In genomic region chr18:32019944-32020625, GRCh38 we compare ENCODE assay signal across 8 cellular contexts. TPM values are rescaled to one million over a fixed set of nuclear protein-coding genes. Genes with fewer than 3 reads are reported as not detected.
DNase-seq lines count a peak whose midpoint lies in the region; FAIRE-seq and TF ChIP-seq lines count a peak whose summit lies in the region.
"Not testable (repeated sequence)": the region's sequence is repeated elsewhere in the genome, so short reads cannot be mapped to it uniquely, and the experiment has no call there.

No MANE protein-coding gene starts in this region.

- H3K4me1 Mint-ChIP-seq in Calu3 (ENCODE audit: low read depth, unreplicated experiment): peaks cover 15% of the 10 kb centered on the region
- peaks cover 16% of the 10 kb centered on the region for H3K4me1 Mint-ChIP-seq in mesothelial cell of epicardium

- peak overlapping the region; percentile 92 for H3K4me3 Mint-ChIP-seq in Calu3 (ENCODE audit: low read depth, unreplicated experiment)
- peak overlapping the region; percentile 81 for H3K4me3 Mint-ChIP-seq in mesothelial cell of epicardium

- not testable (repeated sequence) for H3K4me1 ChIP-seq in small intestine (ENCODE audit: control insufficient read depth in 2 of 2, insufficient read depth in 1 of 2, low read depth in 1 of 2, low read length in 1 of 2)
- H3K4me1 ChIP-seq in stomach smooth muscle (ENCODE audit: control insufficient read depth, insufficient read depth, low read length): peaks cover 15% of the 10 kb centered on the region

- not testable (repeated sequence) for TF ChIP-seq CTCF in Calu3 (IDR thresholded peaks at IDR 0.05; ENCODE audit: unreplicated experiment); epithelial cell of esophagus (IDR thresholded peaks at IDR 0.05; ENCODE audit: insufficient read depth, low read depth, low read length, missing control alignments); mesothelial cell of epicardium (IDR thresholded peaks at IDR 0.05; ENCODE audit: unreplicated experiment)

- 16 to 36% (median 20%) methylated on average over 14 of the region's 14 CpGs for WGBS in small intestine, 3 donors

- CTCF ChIA-PET in Calu3 (lab: Charles Lee): interaction anchor here (0.7 kb wide), 1 partner anchor 72 kb away, joined by 3 read pairs; no protein-coding TSS in a partner anchor

- BruUV-seq in Calu3 (replicated peaks; lab: Mats Ljungman, UMichigan): not testable (repeated sequence)

- not testable (repeated sequence) for H3K9me3 ChIP-seq in small intestine (ENCODE audit: control insufficient read depth, low read depth); stomach smooth muscle (ENCODE audit: control insufficient read depth in 2 of 2, low read length in 2 of 2)

- H3K27me3 Mint-ChIP-seq in Calu3 (ENCODE audit: unreplicated experiment) (peaks cover 17% of the 10 kb centered on the region), mesothelial cell of epicardium (ENCODE audit: low read depth) (peaks cover 43% of the 10 kb centered on the region)

- H3K36me3 Mint-ChIP-seq in Calu3 (ENCODE audit: insufficient read depth, unreplicated experiment): peaks cover 14% of the 10 kb centered on the region
- H3K36me3 Mint-ChIP-seq in mesothelial cell of epicardium: not testable (repeated sequence)

- H3K27ac Mint-ChIP-seq in Calu3 (ENCODE audit: unreplicated experiment); mesothelial cell of epicardium: not testable (repeated sequence)

- H3K9me3 Mint-ChIP-seq in Calu3 (ENCODE audit: low read depth, unreplicated experiment); mesothelial cell of epicardium: not testable (repeated sequence)

- not testable (repeated sequence) for DNase-seq in Calu3; epithelial cell of esophagus (ENCODE audit: low read depth); mesothelial cell of epicardium (ENCODE audit: low spot score in 2 of 2, unreplicated experiment in 2 of 2); small intestine
- DNase-seq in NCI-H510A (lab: John Stamatoyannopoulos, UW): peak; percentile 14
- peak; percentile 42 to 45 for DNase-seq in activated CD4-positive, alpha-beta T cell treated with anti-CD3 and anti-CD28 coated beads, Interleukin-2, amount 50 U/mL, for 4 hours
- DNase-seq in activated naive CD4-positive, alpha-beta T cell treated with anti-CD3 and anti-CD28 coated beads, Interleukin-2, amount 50 U/mL, for 16 hours: peak; percentile 37

- not testable (repeated sequence) for H3K36me3 ChIP-seq in small intestine (ENCODE audit: control insufficient read depth in 2 of 2, insufficient read depth in 2 of 2, low read length in 2 of 2); stomach smooth muscle (ENCODE audit: control insufficient read depth in 2 of 2, insufficient read depth in 2 of 2, low read length in 2 of 2)

- intact Hi-C loops in Calu3 (cut with micrococcal nuclease; ENCODE audit: unreplicated experiment): loop anchor here (1.0 kb wide), 1 partner anchor 52 kb away; no protein-coding TSS in a partner anchor

- peak overlapping the region; percentile 89 to 98 for H3K27ac ChIP-seq in small intestine (ENCODE audit: low read depth in 1 of 2, low read length in 1 of 2)
- not testable (repeated sequence) for H3K27ac ChIP-seq in stomach smooth muscle (ENCODE audit: low read length)

- not testable (repeated sequence) for FAIRE-seq in small intestine (lab: Jason Lieb, UNC)

- H3K27me3 ChIP-seq in small intestine (ENCODE audit: control insufficient read depth in 2 of 2, insufficient read depth in 2 of 2, low read length in 2 of 2); stomach smooth muscle (ENCODE audit: control insufficient read depth in 1 of 2, insufficient read depth in 2 of 2, low read length in 2 of 2): not testable (repeated sequence)

- not testable (repeated sequence) for H3K9ac ChIP-seq in stomach smooth muscle (ENCODE audit: low read length in 2 of 2)

- H3K4me3 ChIP-seq in epithelial cell of esophagus (ENCODE audit: low read length) (peak overlapping the region; percentile 62), small intestine (ENCODE audit: low read depth in 1 of 2, low read length in 2 of 2) (peak overlapping the region in 1 of 2 donors; percentile 71), stomach smooth muscle (ENCODE audit: low read length in 2 of 2) (peak overlapping the region; percentile 81 to 87)

RNA-seq across cellular contexts. Expression of gene RNF125, which starts 1.5 kb away (rescaled TPM):
- total RNA-seq in Calu3 (2022): 0.50 and 0.98 TPM in 2 replicates
- total RNA-seq in mesothelial cell of epicardium: 0.63 to 0.82 TPM (median 0.74 TPM) in 3 replicates
- 10 to 100 TPM in 2 of 3 donors, 1 to 10 TPM in 1; 8.6 to 21.5 (median 11.6) TPM for polyA plus RNA-seq in small intestine
